8 cellular contexts compared by ENCODE assay signal in the genomic region with DNA sequence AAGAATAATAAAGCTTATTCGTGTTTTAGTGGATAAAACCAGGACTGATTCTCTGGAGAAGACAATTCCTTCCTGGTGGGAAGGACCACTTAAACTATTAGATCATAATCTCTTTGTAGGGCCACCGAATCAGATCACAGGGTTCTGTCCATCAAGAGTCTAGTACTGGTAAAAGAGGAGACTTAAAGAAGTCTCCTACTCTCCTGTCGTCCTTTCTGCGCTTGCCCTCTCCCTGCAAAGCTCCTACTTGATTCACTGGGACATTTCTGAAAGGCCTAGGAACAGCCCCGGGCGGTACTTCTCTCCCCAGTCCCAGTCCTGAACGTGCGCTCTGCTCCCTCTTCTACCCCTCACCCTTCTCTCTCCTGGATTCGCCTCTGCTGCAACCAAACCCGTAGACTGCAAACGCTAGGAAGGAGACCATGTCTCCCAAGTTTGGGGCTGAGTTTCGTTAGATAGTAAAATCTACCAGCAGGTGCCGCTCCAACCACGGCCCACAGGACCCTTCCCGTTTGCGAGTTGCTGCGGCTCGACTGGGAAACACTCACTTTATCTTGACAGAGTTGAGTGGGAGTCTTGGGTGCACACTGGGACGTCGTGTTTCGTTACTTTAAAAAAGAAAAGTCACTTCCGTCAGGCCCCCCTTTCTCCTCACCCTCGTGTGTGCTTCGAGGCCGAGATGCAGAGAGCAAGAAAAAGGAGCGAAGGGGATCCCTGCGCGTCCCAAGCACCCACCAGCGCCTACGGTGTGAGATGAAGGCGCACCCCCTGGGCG. TPM values are rescaled to one million over a fixed set of nuclear protein-coding genes. Genes with fewer than 3 reads are reported as not detected.
DNase-seq lines count a peak whose midpoint lies in the region; TF ChIP-seq lines count a peak whose summit lies in the region.

No MANE protein-coding gene starts in this region.

- peaks cover 55% of the 10 kb centered on the region for H3K27me3 Mint-ChIP-seq in activated CD4-positive, alpha-beta memory T cell treated with anti-CD3 and anti-CD28 coated beads, Interleukin-2, amount 10 ng/mL, durations not matched to agents 7 days and 5 days
- peaks cover 89% of the 10 kb centered on the region for H3K27me3 Mint-ChIP-seq in endodermal cell (ENCODE audit: insufficient read depth)

- no peak overlapping the region for H3K9ac ChIP-seq in endodermal cell (ENCODE audit: extremely low read depth, low read length, poor library complexity, severe bottlenecking)

- H3K4me1 Mint-ChIP-seq in activated CD4-positive, alpha-beta memory T cell treated with anti-CD3 and anti-CD28 coated beads, Interleukin-2, amount 10 ng/mL, durations not matched to agents 7 days and 5 days, result peaks cover 9% of the 10 kb centered on the region
- peaks cover 3% of the 10 kb centered on the region for H3K4me1 Mint-ChIP-seq in endodermal cell

- no peaks in the 10 kb centered on the region for H3K36me3 ChIP-seq in endodermal cell (ENCODE audit: control insufficient read depth, insufficient read depth, low read length)

- no peaks in the 10 kb centered on the region for H3K36me3 Mint-ChIP-seq in activated CD4-positive, alpha-beta memory T cell treated with anti-CD3 and anti-CD28 coated beads, Interleukin-2, amount 10 ng/mL, durations not matched to agents 7 days and 5 days (ENCODE audit: low read depth)
- no peaks in the 10 kb centered on the region for H3K36me3 Mint-ChIP-seq in endodermal cell (ENCODE audit: low read depth)

- H3K27me3 ChIP-seq in endodermal cell (ENCODE audit: control insufficient read depth, insufficient read depth, low read length, poor library complexity, severe bottlenecking), result peaks cover 90% of the 10 kb centered on the region

- no peak overlapping the region for H3K4me3 ChIP-seq in AG04449 (ENCODE audit: low read depth, low read length)
- H3K4me3 ChIP-seq in endodermal cell (ENCODE audit: low read length), result peak overlapping the region; percentile 70

- H3K9me3 ChIP-seq in endodermal cell (ENCODE audit: control insufficient read depth, low read length), result no peaks in the 10 kb centered on the region

- no peak overlapping the region for H3K27ac Mint-ChIP-seq in activated CD4-positive, alpha-beta memory T cell treated with anti-CD3 and anti-CD28 coated beads, Interleukin-2, amount 10 ng/mL, durations not matched to agents 7 days and 5 days
- no peak overlapping the region for H3K27ac Mint-ChIP-seq in endodermal cell

- peak; percentile 59 for TF ChIP-seq CTCF in AG04449 (IDR thresholded peaks at IDR 0.05; ENCODE audit: insufficient read depth, low read length, missing control alignments)
- peak; percentile 86 for TF ChIP-seq CTCF in endodermal cell (conservative IDR thresholded peaks at IDR 0.05)

- CTCF ChIA-PET in AG04449 (lab: Yijun Ruan, JAX), result interaction anchor here (0.9 to 1.7 kb wide), 2 partner anchors 8 to 485 kb away, joined by 3 to 4 read pairs; no protein-coding TSS in a partner anchor
- CTCF ChIA-PET in activated CD4-positive, alpha-beta memory T cell treated with anti-CD3 and anti-CD28 coated beads, Interleukin-2, amount 10 ng/mL, durations not matched to agents 7 days and 5 days (lab: Charles Lee), result interaction anchor here (0.7 to 1.9 kb wide), 12 partner anchors 8 to 164 kb away, joined by 3 to 7 read pairs (median 4); a partner anchor contains a TSS

- DNase-seq in AG04449 (ENCODE audit: low read depth, low spot score), result no peak
- peak; percentile 43 for DNase-seq in H4 (ENCODE audit: low spot score)
- peak; percentile 49 to 86 for DNase-seq in NCI-H526 (lab: John Stamatoyannopoulos, UW)
- DNase-seq in activated CD4-positive, alpha-beta memory T cell treated with anti-CD3 and anti-CD28 coated beads, Interleukin-2, amount 10 ng/mL, durations not matched to agents 7 days and 5 days, result peak; percentile 66
- peak; percentile 95 for DNase-seq in endodermal cell
- DNase-seq in midbrain (lab: John Stamatoyannopoulos, UW), result peak; percentile 66
- peak; percentile 59 for DNase-seq in stimulated activated CD8-positive, alpha-beta memory T cell treated with anti-CD3 and anti-CD28 coated beads, Interleukin-4, amount 100 ng/mL, for 24 hours (ENCODE audit: low read depth)
- DNase-seq in NCI-H774 (lab: John Stamatoyannopoulos, UW), result no peak

- H3K4me1 ChIP-seq in endodermal cell (ENCODE audit: control insufficient read depth, insufficient read depth, low read length), result no peaks in the 10 kb centered on the region

- POLR2A ChIA-PET in AG04449 (lab: Yijun Ruan, JAX), result no interaction called here
- POLR2A ChIA-PET in activated CD4-positive, alpha-beta memory T cell treated with anti-CD3 and anti-CD28 coated beads, Interleukin-2, amount 10 ng/mL, durations not matched to agents 7 days and 5 days (lab: Charles Lee), result no interaction called here

- H3K4me3 Mint-ChIP-seq in activated CD4-positive, alpha-beta memory T cell treated with anti-CD3 and anti-CD28 coated beads, Interleukin-2, amount 10 ng/mL, durations not matched to agents 7 days and 5 days, result peak overlapping the region; percentile 47
- H3K4me3 Mint-ChIP-seq in endodermal cell, result peak overlapping the region; percentile 42

- no peak overlapping the region for H3K27ac ChIP-seq in endodermal cell (ENCODE audit: low read depth, low read length)

- WGBS in endodermal cell (ENCODE audit: insufficient coverage in 1 of 2, insufficient read length in 1 of 2), 2 experiments, result 5 to 9% methylated on average over 19 to 32 of the region's 32 CpGs

- no peaks in the 10 kb centered on the region for H3K9me3 Mint-ChIP-seq in activated CD4-positive, alpha-beta memory T cell treated with anti-CD3 and anti-CD28 coated beads, Interleukin-2, amount 10 ng/mL, durations not matched to agents 7 days and 5 days
- H3K9me3 Mint-ChIP-seq in endodermal cell, result no peaks in the 10 kb centered on the region

RNA-seq across cellular contexts. Expression of a gene that starts 1.0 kb away (rescaled TPM):
- not detected in 2 replicates for total RNA-seq in H4 (2014; rRNA removed; shearing (Covaris generic))
- total RNA-seq in activated CD4-positive, alpha-beta memory T cell treated with anti-CD3 and anti-CD28 coated beads, Interleukin-2, amount 10 ng/mL, durations not matched to agents 7 days and 5 days, result not detected
- not detected for total RNA-seq in endodermal cell
- not detected for polyA plus RNA-seq in endodermal cell (2013, experiment 1 of 2)
- polyA plus RNA-seq in endodermal cell (2013, experiment 2 of 2), result not detected

RNA-seq across cellular contexts. Expression of a gene that starts 21.5 kb away (rescaled TPM):
- total RNA-seq in H4 (2014; rRNA removed; shearing (Covaris generic)), result 16.3 and 24.3 TPM in 2 replicates
- total RNA-seq in activated CD4-positive, alpha-beta memory T cell treated with anti-CD3 and anti-CD28 coated beads, Interleukin-2, amount 10 ng/mL, durations not matched to agents 7 days and 5 days, result 1 to 10 TPM; 1.3 to 1.4 TPM
- total RNA-seq in endodermal cell, result 10 to 100 TPM; 14.8 to 53.0 TPM
- polyA plus RNA-seq in endodermal cell (2013, experiment 1 of 2), result 65.9 TPM
- 55.3 TPM for polyA plus RNA-seq in endodermal cell (2013, experiment 2 of 2)

RNA-seq across cellular contexts. Expression of a gene that starts 30.9 kb away (rescaled TPM):
- total RNA-seq in H4 (2014; rRNA removed; shearing (Covaris generic)), result not detected in 2 replicates
- not detected for total RNA-seq in activated CD4-positive, alpha-beta memory T cell treated with anti-CD3 and anti-CD28 coated beads, Interleukin-2, amount 10 ng/mL, durations not matched to agents 7 days and 5 days
- total RNA-seq in endodermal cell, result not detected
- not detected for polyA plus RNA-seq in endodermal cell (2013, experiment 1 of 2)
- not detected for polyA plus RNA-seq in endodermal cell (2013, experiment 2 of 2)

RNA-seq across cellular contexts. Expression of a gene that starts 46.1 kb away (rescaled TPM):
- not detected in 2 replicates for total RNA-seq in H4 (2014; rRNA removed; shearing (Covaris generic))
- not detected for total RNA-seq in activated CD4-positive, alpha-beta memory T cell treated with anti-CD3 and anti-CD28 coated beads, Interleukin-2, amount 10 ng/mL, durations not matched to agents 7 days and 5 days
- not detected for total RNA-seq in endodermal cell
- not detected for polyA plus RNA-seq in endodermal cell (2013, experiment 1 of 2)
- polyA plus RNA-seq in endodermal cell (2013, experiment 2 of 2), result not detected

Comparison
In these comparisons a context has a peak if more than half of its experiments do, and no peak if none do; other contexts are left out.
1. DNase-seq: peak in H4 (single experiment), NCI-H526 (2 of 2), activated CD4-positive, alpha-beta memory T cell treated with anti-CD3 and anti-CD28 coated beads, Interleukin-2, amount 10 ng/mL, durations not matched to agents 7 days and 5 days (single experiment), endodermal cell (single experiment), midbrain (single experiment) and stimulated activated CD8-positive, alpha-beta memory T cell treated with anti-CD3 and anti-CD28 coated beads, Interleukin-4, amount 100 ng/mL, for 24 hours (single experiment); none in AG04449 (single experiment) and NCI-H774 (single experiment).